20 cellular contexts compared by ENCODE assay signal in the genomic region with DNA sequence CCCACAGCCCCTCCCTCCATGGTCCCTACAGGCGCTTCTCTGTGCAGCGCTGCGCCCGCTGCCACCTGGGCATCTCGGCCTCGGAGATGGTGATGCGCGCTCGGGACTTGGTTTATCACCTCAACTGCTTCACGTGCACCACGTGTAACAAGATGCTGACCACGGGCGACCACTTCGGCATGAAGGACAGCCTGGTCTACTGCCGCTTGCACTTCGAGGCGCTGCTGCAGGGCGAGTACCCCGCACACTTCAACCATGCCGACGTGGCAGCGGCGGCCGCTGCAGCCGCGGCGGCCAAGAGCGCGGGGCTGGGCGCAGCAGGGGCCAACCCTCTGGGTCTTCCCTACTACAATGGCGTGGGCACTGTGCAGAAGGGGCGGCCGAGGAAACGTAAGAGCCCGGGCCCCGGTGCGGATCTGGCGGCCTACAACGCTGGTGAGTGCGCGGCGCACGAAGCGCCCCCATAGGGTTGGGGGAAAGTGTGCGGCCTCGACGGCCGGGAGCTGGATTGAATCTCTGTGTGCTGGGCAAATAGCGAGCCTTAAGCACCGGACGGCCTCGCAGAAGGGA. TPM values are rescaled to one million over a fixed set of nuclear protein-coding genes. Genes with fewer than 3 reads are reported as not detected.
A peak's percentile ranks its signal among the peaks of the same experiment; 100 is the strongest.
DNase-seq lines count a peak whose midpoint lies in the region; FAIRE-seq and TF ChIP-seq lines count a peak whose summit lies in the region.
"Had no signal": no experiment of that assay in that cellular context is flagged by ENCODE, and none has a peak within 500 bp of the region (broad histone marks: within the 10 kb centered on the region; RNA-seq: fewer than 3 reads in every experiment).

No MANE protein-coding gene starts in this region.

- no peak overlapping the region for H3K4me3 Mint-ChIP-seq in T-helper 2 cell treated with Interferon-gamma antibody and Interleukin-4, amounts not matched to agents 5 μg/mL and 100 μg/mL, for 36 hours
- peak overlapping the region; percentile 67 for H3K4me3 Mint-ChIP-seq in neural progenitor cell

- H3K4me1 ChIP-seq in NT2/D1 (ENCODE audit: insufficient read depth, insufficient read length), result peaks cover 15% of the 10 kb centered on the region
- H3K4me1 ChIP-seq in endothelial cell of umbilical vein (ENCODE audit: control insufficient read depth, extremely low read depth, insufficient read depth, low read length), result peaks cover 3% of the 10 kb centered on the region
- peaks cover 58% of the 10 kb centered on the region for H3K4me1 ChIP-seq in neural progenitor cell
- peaks cover 67% of the 10 kb centered on the region for H3K4me1 ChIP-seq in left ventricle myocardium inferior

- H2AFZ ChIP-seq in endothelial cell of umbilical vein (ENCODE audit: low read depth, low read length) (no peak overlapping the region), neural progenitor cell (replicated peaks) (no peak overlapping the region)

- intact Hi-C loops in endothelial cell of umbilical vein (cut with micrococcal nuclease) (no loop called here), left ventricle myocardium inferior (cut with micrococcal nuclease) (no loop called here)

- no TSS peak for BruUV-seq in endothelial cell of umbilical vein (replicated peaks; lab: Mats Ljungman, UMichigan)

- peaks cover 92% of the 10 kb centered on the region for H3K27me3 ChIP-seq in NT2/D1 (ENCODE audit: insufficient read depth, insufficient read length)
- H3K27me3 ChIP-seq in endothelial cell of umbilical vein (ENCODE audit: control insufficient read depth in 2 of 2, insufficient read depth in 2 of 2, low read length in 2 of 2), result peaks cover 88 to 97% of the 10 kb centered on the region in 2 experiments
- peaks cover 100% of the 10 kb centered on the region for H3K27me3 ChIP-seq in neural progenitor cell
- peaks cover 100% of the 10 kb centered on the region for H3K27me3 ChIP-seq in left ventricle myocardium inferior (ENCODE audit: low read depth)

- H3K4me3 ChIP-seq in NT2/D1 (ENCODE audit: insufficient read length, low read depth), result no peak overlapping the region
- H3K4me3 ChIP-seq in endothelial cell of umbilical vein (replicated peaks in 1 of 3; ENCODE audit: insufficient read depth in 1 of 3, low read depth in 1 of 3, low read length in 3 of 3), result no peak overlapping the region
- H3K4me3 ChIP-seq in neural progenitor cell, result peak overlapping the region; percentile 76
- no peak overlapping the region for H3K4me3 ChIP-seq in left ventricle myocardium inferior
- H3K4me3 ChIP-seq: adrenal gland, mucosa of descending colon had no signal

- H3K27ac Mint-ChIP-seq in T-helper 2 cell treated with Interferon-gamma antibody and Interleukin-4, amounts not matched to agents 5 μg/mL and 100 μg/mL, for 36 hours, result peak overlapping the region; percentile 67
- H3K27ac Mint-ChIP-seq in neural progenitor cell, result no peak overlapping the region

- peaks cover 70% of the 10 kb centered on the region for H3F3A ChIP-seq in neural progenitor cell (ENCODE audit: low read depth)

- no peaks in the 10 kb centered on the region for H3K36me3 ChIP-seq in NT2/D1 (ENCODE audit: insufficient read depth, insufficient read length, low read length)
- H3K36me3 ChIP-seq in endothelial cell of umbilical vein (ENCODE audit: control insufficient read depth in 2 of 2, extremely low read depth in 1 of 2, insufficient read depth in 2 of 2, low read length in 2 of 2), result no peaks in the 10 kb centered on the region
- H3K36me3 ChIP-seq in neural progenitor cell, result no peaks in the 10 kb centered on the region
- no peaks in the 10 kb centered on the region for H3K36me3 ChIP-seq in left ventricle myocardium inferior
- H3K36me3 ChIP-seq: adrenal gland, thoracic aorta had no signal

- peaks cover 2% of the 10 kb centered on the region for H3K4me1 Mint-ChIP-seq in T-helper 2 cell treated with Interferon-gamma antibody and Interleukin-4, amounts not matched to agents 5 μg/mL and 100 μg/mL, for 36 hours (ENCODE audit: low read depth)
- peaks cover 36% of the 10 kb centered on the region for H3K4me1 Mint-ChIP-seq in neural progenitor cell

- H3K9me1 ChIP-seq in endothelial cell of umbilical vein (replicated peaks; ENCODE audit: control insufficient read depth, extremely low read depth, insufficient read depth, low read length), result no peaks in the 10 kb centered on the region

- FAIRE-seq in endothelial cell of umbilical vein (lab: Jason Lieb, UNC), result no peak
- FAIRE-seq: A204.1, colon had no signal

- peaks cover 1% of the 10 kb centered on the region for H3K36me3 Mint-ChIP-seq in T-helper 2 cell treated with Interferon-gamma antibody and Interleukin-4, amounts not matched to agents 5 μg/mL and 100 μg/mL, for 36 hours (ENCODE audit: low read depth)
- H3K36me3 Mint-ChIP-seq in neural progenitor cell, result peaks cover 2% of the 10 kb centered on the region

- no peak for DNase-seq in T-helper 2 cell treated with Interferon-gamma antibody and Interleukin-4, amounts not matched to agents 5 μg/mL and 100 μg/mL, for 36 hours (ENCODE audit: low spot score)
- DNase-seq in T-helper 2 cell (no peak), NT2/D1 (ENCODE audit: low read depth, low spot score) (no peak), endothelial cell of umbilical vein (ENCODE audit: low read depth, low spot score) (no peak), neural progenitor cell (ENCODE audit: low spot score) (peak; percentile 75), KG1 (lab: John Stamatoyannopoulos, UW) (no peak), left ventricle myocardium inferior (no peak), NCI-H510A (lab: John Stamatoyannopoulos, UW) (no peak)
- DNase-seq: activated CD8-positive, alpha-beta memory T cell treated with anti-CD3 and anti-CD28 coated beads, Interleukin-2, amount 50 U/mL, for 48 hours; adrenal gland; erythroblast; GDM1; mucosa of descending colon; NCI-H2029 treated with DMSO at 0.1 percent for 48 hours had no signal

- peaks cover 66% of the 10 kb centered on the region for H3K27me3 Mint-ChIP-seq in T-helper 2 cell treated with Interferon-gamma antibody and Interleukin-4, amounts not matched to agents 5 μg/mL and 100 μg/mL, for 36 hours (ENCODE audit: low read depth)
- H3K27me3 Mint-ChIP-seq in neural progenitor cell (ENCODE audit: insufficient read depth, low read depth), result peaks cover 67% of the 10 kb centered on the region

- H3K9me3 ChIP-seq in NT2/D1 (ENCODE audit: insufficient read depth, low read length), result no peaks in the 10 kb centered on the region
- no peaks in the 10 kb centered on the region for H3K9me3 ChIP-seq in endothelial cell of umbilical vein (replicated peaks; ENCODE audit: control insufficient read depth, insufficient read depth, low read length)
- no peaks in the 10 kb centered on the region for H3K9me3 ChIP-seq in neural progenitor cell (ENCODE audit: low read depth)
- H3K9me3 ChIP-seq in left ventricle myocardium inferior (replicated peaks), result no peaks in the 10 kb centered on the region
- H3K9me3 ChIP-seq: adrenal gland, mucosa of descending colon, thoracic aorta had no signal

- no peaks in the 10 kb centered on the region for H3K9me3 Mint-ChIP-seq in T-helper 2 cell treated with Interferon-gamma antibody and Interleukin-4, amounts not matched to agents 5 μg/mL and 100 μg/mL, for 36 hours
- peaks cover 2% of the 10 kb centered on the region for H3K9me3 Mint-ChIP-seq in neural progenitor cell

- H4K20me1 ChIP-seq in endothelial cell of umbilical vein (replicated peaks; ENCODE audit: control insufficient read depth, extremely low read depth, insufficient read depth, low read length), result no peaks in the 10 kb centered on the region
- H4K20me1 ChIP-seq in neural progenitor cell (ENCODE audit: low read depth), result peaks cover 89% of the 10 kb centered on the region

- dilution Hi-C loops in endothelial cell of umbilical vein (cut with MboI; ENCODE audit: extremely low pct_ligation_motif_present, low sequenced_read_pairs), result no loop called here

- CTCF ChIA-PET in endothelial cell of umbilical vein (lab: Charles Lee), result no interaction called here

- H3K79me2 ChIP-seq in endothelial cell of umbilical vein (ENCODE audit: control insufficient read depth, insufficient read depth, low read length), result no peaks in the 10 kb centered on the region
- H3K79me2 ChIP-seq in neural progenitor cell (ENCODE audit: low read depth), result peaks cover 90% of the 10 kb centered on the region

- no peak for TF ChIP-seq CTCF in endothelial cell of umbilical vein (IDR thresholded peaks at IDR 0.05; ENCODE audit: extremely low read depth in 1 of 2, insufficient read depth in 1 of 2, low read depth in 1 of 2, low read length in 2 of 2)
- peak; percentile 28 for TF ChIP-seq CTCF in neural progenitor cell (IDR thresholded peaks at IDR 0.05)
- TF ChIP-seq CTCF in left ventricle myocardium inferior (IDR thresholded peaks at IDR 0.05; ENCODE audit: borderline replicate concordance), result no peak

- H3K9ac ChIP-seq in NT2/D1 (ENCODE audit: insufficient read length, low read depth), result peak overlapping the region; percentile 27
- no peak overlapping the region for H3K9ac ChIP-seq in endothelial cell of umbilical vein (replicated peaks; ENCODE audit: extremely low read depth, insufficient read depth, low read length)
- H3K9ac ChIP-seq in neural progenitor cell, result no peak overlapping the region

- H3K27ac ChIP-seq in endothelial cell of umbilical vein (ENCODE audit: insufficient read depth, low read depth, low read length) (no peak overlapping the region), neural progenitor cell (no peak overlapping the region), left ventricle myocardium inferior (replicated peaks) (no peak overlapping the region)
- H3K27ac ChIP-seq: adrenal gland, thoracic aorta, VCaP had no signal

- POLR2A ChIA-PET in endothelial cell of umbilical vein (lab: Charles Lee), result interaction anchor here (0.6 kb wide), 1 partner anchor 270 kb away, joined by 4 read pairs; no protein-coding TSS in a partner anchor

- H3K4me2 ChIP-seq in endothelial cell of umbilical vein (ENCODE audit: insufficient read depth, low read length) (no peak overlapping the region), neural progenitor cell (peak overlapping the region; percentile 92)

- TF ChIP-seq POLR2A in endothelial cell of umbilical vein (IDR thresholded peaks at IDR 0.05; ENCODE audit: low read depth, low read length), result no peak

TF ChIP-seq in endothelial cell of umbilical vein, 7 proteins besides CTCF, POLR2A, EP300 and RAD21 (continues in another document):
- TF ChIP-seq, protein P1, sequence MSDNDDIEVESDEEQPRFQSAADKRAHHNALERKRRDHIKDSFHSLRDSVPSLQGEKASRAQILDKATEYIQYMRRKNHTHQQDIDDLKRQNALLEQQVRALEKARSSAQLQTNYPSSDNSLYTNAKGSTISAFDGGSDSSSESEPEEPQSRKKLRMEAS (IDR thresholded peaks at IDR 0.05; ENCODE audit: insufficient read depth, insufficient read length), result no peak

RNA-seq across cellular contexts. Expression of a gene that starts 3.6 kb away (rescaled TPM):
- not detected in 2 replicates for total RNA-seq in endothelial cell of umbilical vein
- polyA plus RNA-seq in endothelial cell of umbilical vein, result 0.03 TPM in 1 of 2 replicates, not detected in the other
- 0.07 TPM in 1 of 2 replicates, not detected in the other for polyA plus RNA-seq in endothelial cell of umbilical vein (2011; cell fraction: cytosol; rRNA removed)
- polyA plus RNA-seq in endothelial cell of umbilical vein (2011; cell fraction: nucleus; rRNA removed), result not detected in 2 replicates
- polyA plus RNA-seq in endothelial cell of umbilical vein (2012), result not detected in 2 replicates
- polyA minus RNA-seq in endothelial cell of umbilical vein, result not detected in 2 replicates
- 16.5 TPM for polyA minus RNA-seq in endothelial cell of umbilical vein (2011; cell fraction: cytosol; rRNA and poly(A)+ RNA removed)
- polyA minus RNA-seq in endothelial cell of umbilical vein (2011; cell fraction: nucleus; rRNA and poly(A)+ RNA removed), result not detected in 2 replicates
- total RNA-seq in neural progenitor cell (ENCODE audit: low replicate concordance), result 36.3 and 59.5 TPM in 2 replicates
- total RNA-seq in left ventricle myocardium inferior, result not detected
- total RNA-seq: kidney epithelial cell, mucosa of descending colon, pulmonary artery endothelial cell, thoracic aorta had no signal

Comparison
In these comparisons a context has a peak if more than half of its experiments do, and no peak if none do; other contexts are left out.
1. RNA of a gene that starts 3.6 kb away (total RNA-seq): 36.3 to 59.5 TPM in neural progenitor cell; not detected in left ventricle myocardium inferior (single experiment) and not detected in endothelial cell of umbilical vein; every median in the first group is over 10 times any median in the second.